11 cellular contexts compared by ENCODE assay signal in the genomic region with DNA sequence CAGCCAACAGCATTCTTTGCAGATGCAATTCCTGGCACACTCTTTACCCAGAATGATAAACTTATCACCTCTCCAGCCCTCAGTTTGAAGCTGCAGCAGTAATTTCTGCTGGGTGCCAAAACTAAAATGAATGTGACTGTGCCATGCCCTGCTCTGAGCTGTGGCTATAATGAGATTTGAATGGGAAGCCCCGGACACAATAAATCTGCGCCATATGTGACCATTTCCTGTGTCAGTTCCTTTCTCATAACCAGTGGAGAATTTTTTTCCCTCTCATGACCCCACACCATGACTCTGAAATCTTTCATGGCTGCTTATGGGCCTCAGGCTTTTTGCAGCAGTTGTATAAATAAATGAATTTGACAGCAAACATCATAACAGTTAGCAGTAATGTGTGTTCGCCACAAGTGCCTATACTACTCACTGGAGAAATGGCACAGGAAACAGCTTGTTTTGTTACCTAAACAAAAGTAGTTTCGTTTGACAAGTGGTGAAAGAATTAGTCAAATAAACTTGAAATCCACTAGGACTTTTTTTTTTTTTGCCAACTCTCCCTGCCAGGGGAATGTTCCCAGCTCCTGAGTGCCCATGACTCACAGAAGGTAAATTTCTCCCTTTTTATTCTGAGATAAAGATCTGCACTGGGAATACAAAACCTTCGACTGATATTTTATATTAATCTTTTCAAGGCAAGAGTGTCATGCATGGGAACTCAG.
DNase-seq lines count a peak whose midpoint lies in the region; ATAC-seq, FAIRE-seq and TF ChIP-seq lines count a peak whose summit lies in the region.
"Had no signal": no experiment of that assay in that cellular context is flagged by ENCODE, and none has a peak within 500 bp of the region (broad histone marks: within the 10 kb centered on the region; RNA-seq: fewer than 3 reads in every experiment).

No MANE protein-coding gene starts in this region.

- TF ChIP-seq EP300 in transverse colon (IDR thresholded peaks at IDR 0.05; ENCODE audit: low read depth), result no peak

- H3K4me1 Mint-ChIP-seq in activated T-helper 1 cell treated with anti-CD3 and anti-CD28 coated beads, Interleukin-12 subunit alpha, Interleukin-12 subunit beta, Interleukin-2, Interleukin-4 antibody, amounts not matched to agents 30 ng/mL and 10 ng/mL and 1 ng/mL, durations not matched to agents 14 hours and 24 hours and 36 hours (ENCODE audit: low read depth), result no peaks in the 10 kb centered on the region

- H3K9me3 Mint-ChIP-seq in activated T-helper 1 cell treated with anti-CD3 and anti-CD28 coated beads, Interleukin-12 subunit alpha, Interleukin-12 subunit beta, Interleukin-2, Interleukin-4 antibody, amounts not matched to agents 30 ng/mL and 10 ng/mL and 1 ng/mL, durations not matched to agents 14 hours and 24 hours and 36 hours, result no peaks in the 10 kb centered on the region
- H3K9me3 Mint-ChIP-seq: IgD-negative memory B cell had no signal

- ATAC-seq in HG02759 (IDR thresholded peaks at IDR 0.05; ENCODE audit: unreplicated experiment), result peak; percentile 87
- peak; percentile 81 to 91 for ATAC-seq in lower lobe of right lung

- no peak for DNase-seq in GM19239 (ENCODE audit: insufficient read length, low spot score)
- peak; percentile 49 for DNase-seq in NCI-H774 (lab: John Stamatoyannopoulos, UW)
- no peak for DNase-seq in lower lobe of right lung
- no peak for DNase-seq in activated T-helper 1 cell treated with anti-CD3 and anti-CD28 coated beads, Interleukin-12 subunit alpha, Interleukin-12 subunit beta, Interleukin-2, Interleukin-4 antibody, amounts not matched to agents 30 ng/mL and 10 ng/mL and 1 ng/mL, durations not matched to agents 14 hours and 24 hours and 36 hours (ENCODE audit: low spot score)
- DNase-seq in NCI-H510A treated with DMSO at 0.1 percent for 48 hours (lab: John Stamatoyannopoulos, UW), result no peak
- no peak for DNase-seq in transverse colon
- DNase-seq: kidney had no signal

- intact Hi-C loops in lower lobe of right lung (cut with DNase I) (no loop called here), transverse colon (cut with DNase I; ENCODE audit: low total_unique reads) (no loop called here)
- intact Hi-C loops in activated T-helper 1 cell treated with anti-CD3 and anti-CD28 coated beads, Interleukin-12 subunit alpha, Interleukin-12 subunit beta, Interleukin-2, Interleukin-4 antibody, amounts not matched to agents 30 ng/mL and 10 ng/mL and 1 ng/mL, durations not matched to agents 14 hours and 24 hours and 36 hours (cut with micrococcal nuclease), result no loop called here

- no peak for TF ChIP-seq POLR2A in transverse colon (IDR thresholded peaks at IDR 0.05)

- H3K36me3 Mint-ChIP-seq in activated T-helper 1 cell treated with anti-CD3 and anti-CD28 coated beads, Interleukin-12 subunit alpha, Interleukin-12 subunit beta, Interleukin-2, Interleukin-4 antibody, amounts not matched to agents 30 ng/mL and 10 ng/mL and 1 ng/mL, durations not matched to agents 14 hours and 24 hours and 36 hours (ENCODE audit: low read depth), result no peaks in the 10 kb centered on the region
- H3K36me3 Mint-ChIP-seq: IgD-negative memory B cell had no signal

- peak; percentile 91 for FAIRE-seq in GM19239 (lab: Jason Lieb, UNC)
- FAIRE-seq: kidney had no signal

- no peak overlapping the region for H3K4me3 ChIP-seq in lower lobe of right lung
- H3K4me3 ChIP-seq in transverse colon, result no peak overlapping the region
- H3K4me3 ChIP-seq: SJSA1, skin epidermis had no signal

- H3K36me3 ChIP-seq in lower lobe of right lung (no peaks in the 10 kb centered on the region), transverse colon (no peaks in the 10 kb centered on the region)
- H3K36me3 ChIP-seq: SJSA1 had no signal

- H3K27me3 Mint-ChIP-seq in activated T-helper 1 cell treated with anti-CD3 and anti-CD28 coated beads, Interleukin-12 subunit alpha, Interleukin-12 subunit beta, Interleukin-2, Interleukin-4 antibody, amounts not matched to agents 30 ng/mL and 10 ng/mL and 1 ng/mL, durations not matched to agents 14 hours and 24 hours and 36 hours (ENCODE audit: insufficient read depth), result peaks cover 2% of the 10 kb centered on the region
- H3K27me3 Mint-ChIP-seq: IgD-negative memory B cell had no signal

- 18 to 22% methylated on average over 2 to 5 of the region's 5 CpGs for WGBS in transverse colon (ENCODE audit: low coverage in 1 of 2), 2 donors

- no peak for TF ChIP-seq CTCF in lower lobe of right lung (IDR thresholded peaks at IDR 0.05)
- no peak for TF ChIP-seq CTCF in transverse colon (IDR thresholded peaks at IDR 0.05)

- in situ Hi-C loops in transverse colon (cut with MboI; ENCODE audit: low pct_ligation_motif_present in 1 of 4, low pct_unique_long_range_greater_than_20kb in 1 of 4, low sequenced_read_pairs in 3 of 4), result no loop called here

- no peak overlapping the region for H3K4me3 Mint-ChIP-seq in activated T-helper 1 cell treated with anti-CD3 and anti-CD28 coated beads, Interleukin-12 subunit alpha, Interleukin-12 subunit beta, Interleukin-2, Interleukin-4 antibody, amounts not matched to agents 30 ng/mL and 10 ng/mL and 1 ng/mL, durations not matched to agents 14 hours and 24 hours and 36 hours
- H3K4me3 Mint-ChIP-seq: IgD-negative memory B cell had no signal

- no peaks in the 10 kb centered on the region for H3K27me3 ChIP-seq in lower lobe of right lung (ENCODE audit: low read depth)
- no peaks in the 10 kb centered on the region for H3K27me3 ChIP-seq in transverse colon
- H3K27me3 ChIP-seq: SJSA1 had no signal

- no peak overlapping the region for H3K27ac Mint-ChIP-seq in activated T-helper 1 cell treated with anti-CD3 and anti-CD28 coated beads, Interleukin-12 subunit alpha, Interleukin-12 subunit beta, Interleukin-2, Interleukin-4 antibody, amounts not matched to agents 30 ng/mL and 10 ng/mL and 1 ng/mL, durations not matched to agents 14 hours and 24 hours and 36 hours
- H3K27ac Mint-ChIP-seq: IgD-negative memory B cell had no signal

- peak overlapping the region; percentile 12 for H3K27ac ChIP-seq in lower lobe of right lung
- H3K27ac ChIP-seq in transverse colon, result no peak overlapping the region
- H3K27ac ChIP-seq: SJSA1 had no signal

- no peaks in the 10 kb centered on the region for H3K9me3 ChIP-seq in lower lobe of right lung
- no peaks in the 10 kb centered on the region for H3K9me3 ChIP-seq in transverse colon
- H3K9me3 ChIP-seq: SJSA1 had no signal

- H3K4me1 ChIP-seq in lower lobe of right lung (peaks cover 7% of the 10 kb centered on the region), transverse colon (peaks cover 0 to 9% (median 0%) of the 10 kb centered on the region in 4 donors)
- H3K4me1 ChIP-seq: SJSA1 had no signal
